In genomic region chr14:65604535-65604934, GRCh38 we compare ENCODE assay signal across 16 cellular contexts.
DNase-seq lines count a peak whose midpoint lies in the region; ATAC-seq and TF ChIP-seq lines count a peak whose summit lies in the region.
"Had no signal": no experiment of that assay in that cellular context is flagged by ENCODE, and none has a peak within 500 bp of the region (broad histone marks: within the 10 kb centered on the region; RNA-seq: fewer than 3 reads in every experiment).

No MANE protein-coding gene starts in this region.

- H3K4me3 Mint-ChIP-seq in activated CD8-positive, alpha-beta T cell treated with anti-CD3 and anti-CD28 coated beads for 36 hours: no peak overlapping the region
- H3K4me3 Mint-ChIP-seq in activated CD8-positive, alpha-beta T cell treated with anti-CD3 and anti-CD28 coated beads, Interleukin-2, amount 10 ng/mL, durations not matched to agents 7 days and 5 days: no peak overlapping the region
- H3K4me3 Mint-ChIP-seq in memory B cell: no peak overlapping the region
- H3K4me3 Mint-ChIP-seq: CD4-positive, alpha-beta memory T cell had no signal

- peak; percentile 20 for ATAC-seq in activated CD8-positive, alpha-beta T cell treated with anti-CD3 and anti-CD28 coated beads for 36 hours
- no peak for ATAC-seq in activated CD8-positive, alpha-beta T cell treated with anti-CD3 and anti-CD28 coated beads, Interleukin-2, amount 10 ng/mL, durations not matched to agents 7 days and 5 days
- ATAC-seq in memory B cell (ENCODE audit: low read depth) (peak; percentile 68), HG03135 (IDR thresholded peaks at IDR 0.05; ENCODE audit: unreplicated experiment) (no peak), GM19467 (IDR thresholded peaks at IDR 0.05; ENCODE audit: unreplicated experiment) (no peak)
- ATAC-seq: A549 had no signal

- TF ChIP-seq CTCF in activated CD8-positive, alpha-beta T cell treated with anti-CD3 and anti-CD28 coated beads for 36 hours (IDR thresholded peaks at IDR 0.05): no peak

- intact Hi-C loops in activated CD8-positive, alpha-beta T cell treated with anti-CD3 and anti-CD28 coated beads for 36 hours (cut with micrococcal nuclease): no loop called here

- peaks cover 1% of the 10 kb centered on the region for H3K9me3 Mint-ChIP-seq in activated CD8-positive, alpha-beta T cell treated with anti-CD3 and anti-CD28 coated beads for 36 hours
- no peaks in the 10 kb centered on the region for H3K9me3 Mint-ChIP-seq in activated CD8-positive, alpha-beta T cell treated with anti-CD3 and anti-CD28 coated beads, Interleukin-2, amount 10 ng/mL, durations not matched to agents 7 days and 5 days (ENCODE audit: insufficient read depth)
- H3K9me3 Mint-ChIP-seq in memory B cell: no peaks in the 10 kb centered on the region
- H3K9me3 Mint-ChIP-seq: CD4-positive, alpha-beta memory T cell had no signal

- H3K27ac Mint-ChIP-seq in activated CD8-positive, alpha-beta T cell treated with anti-CD3 and anti-CD28 coated beads for 36 hours: no peak overlapping the region
- no peak overlapping the region for H3K27ac Mint-ChIP-seq in activated CD8-positive, alpha-beta T cell treated with anti-CD3 and anti-CD28 coated beads, Interleukin-2, amount 10 ng/mL, durations not matched to agents 7 days and 5 days
- no peak overlapping the region for H3K27ac Mint-ChIP-seq in memory B cell

- POLR2A ChIA-PET in activated CD8-positive, alpha-beta T cell treated with anti-CD3 and anti-CD28 coated beads for 36 hours (lab: Charles Lee): no interaction called here
- POLR2A ChIA-PET in activated CD8-positive, alpha-beta T cell treated with anti-CD3 and anti-CD28 coated beads, Interleukin-2, amount 10 ng/mL, durations not matched to agents 7 days and 5 days (lab: Charles Lee): no interaction called here

- no peaks in the 10 kb centered on the region for H3K27me3 Mint-ChIP-seq in activated CD8-positive, alpha-beta T cell treated with anti-CD3 and anti-CD28 coated beads for 36 hours
- H3K27me3 Mint-ChIP-seq in activated CD8-positive, alpha-beta T cell treated with anti-CD3 and anti-CD28 coated beads, Interleukin-2, amount 10 ng/mL, durations not matched to agents 7 days and 5 days (ENCODE audit: low read depth): no peaks in the 10 kb centered on the region
- no peaks in the 10 kb centered on the region for H3K27me3 Mint-ChIP-seq in memory B cell
- H3K27me3 Mint-ChIP-seq: CD4-positive, alpha-beta memory T cell had no signal

- DNase-seq in activated CD8-positive, alpha-beta T cell treated with anti-CD3 and anti-CD28 coated beads for 36 hours: no peak
- DNase-seq in activated CD8-positive, alpha-beta T cell treated with anti-CD3 and anti-CD28 coated beads, Interleukin-2, amount 10 ng/mL, durations not matched to agents 7 days and 5 days: no peak
- DNase-seq in OCI-M1 (lab: John Stamatoyannopoulos, UW) (peak; percentile 31), memory B cell (ENCODE audit: low spot score in 2 of 2) (peak in 1 of 2 donors; percentile 18), SKM-1 (lab: John Stamatoyannopoulos, UW; ENCODE audit: unreplicated experiment) (no peak)
- DNase-seq: AML-193; C1 segment of cervical spinal cord; Calu3; CD4-positive, alpha-beta memory T cell; COR-L47; DMS79 treated with DMSO at 0.1 percent for 48 hours; GF-D8; H7 had no signal

- peaks cover 6% of the 10 kb centered on the region for H3K4me1 Mint-ChIP-seq in activated CD8-positive, alpha-beta T cell treated with anti-CD3 and anti-CD28 coated beads for 36 hours (ENCODE audit: low read depth)
- peaks cover 2% of the 10 kb centered on the region for H3K4me1 Mint-ChIP-seq in activated CD8-positive, alpha-beta T cell treated with anti-CD3 and anti-CD28 coated beads, Interleukin-2, amount 10 ng/mL, durations not matched to agents 7 days and 5 days (ENCODE audit: low read depth)
- H3K4me1 Mint-ChIP-seq in memory B cell: peaks cover 6% of the 10 kb centered on the region

- H3K36me3 Mint-ChIP-seq in activated CD8-positive, alpha-beta T cell treated with anti-CD3 and anti-CD28 coated beads for 36 hours (ENCODE audit: low read depth): peaks cover 3% of the 10 kb centered on the region
- peaks cover 11% of the 10 kb centered on the region for H3K36me3 Mint-ChIP-seq in activated CD8-positive, alpha-beta T cell treated with anti-CD3 and anti-CD28 coated beads, Interleukin-2, amount 10 ng/mL, durations not matched to agents 7 days and 5 days (ENCODE audit: low read depth)
- H3K36me3 Mint-ChIP-seq in memory B cell: peaks cover 2% of the 10 kb centered on the region

- CTCF ChIA-PET in activated CD8-positive, alpha-beta T cell treated with anti-CD3 and anti-CD28 coated beads for 36 hours (lab: Charles Lee): no interaction called here
- CTCF ChIA-PET in activated CD8-positive, alpha-beta T cell treated with anti-CD3 and anti-CD28 coated beads, Interleukin-2, amount 10 ng/mL, durations not matched to agents 7 days and 5 days (lab: Charles Lee): no interaction called here

Comparison
In these comparisons a context has a peak if more than half of its experiments do, and no peak if none do; other contexts are left out.
1. ATAC-seq: peak in activated CD8-positive, alpha-beta T cell treated with anti-CD3 and anti-CD28 coated beads for 36 hours (single experiment) and memory B cell (single experiment); none in activated CD8-positive, alpha-beta T cell treated with anti-CD3 and anti-CD28 coated beads, Interleukin-2, amount 10 ng/mL, durations not matched to agents 7 days and 5 days (single experiment), HG03135 (single experiment) and GM19467 (single experiment).